ENCODE assay signal across 8 cellular contexts in the genomic region with DNA sequence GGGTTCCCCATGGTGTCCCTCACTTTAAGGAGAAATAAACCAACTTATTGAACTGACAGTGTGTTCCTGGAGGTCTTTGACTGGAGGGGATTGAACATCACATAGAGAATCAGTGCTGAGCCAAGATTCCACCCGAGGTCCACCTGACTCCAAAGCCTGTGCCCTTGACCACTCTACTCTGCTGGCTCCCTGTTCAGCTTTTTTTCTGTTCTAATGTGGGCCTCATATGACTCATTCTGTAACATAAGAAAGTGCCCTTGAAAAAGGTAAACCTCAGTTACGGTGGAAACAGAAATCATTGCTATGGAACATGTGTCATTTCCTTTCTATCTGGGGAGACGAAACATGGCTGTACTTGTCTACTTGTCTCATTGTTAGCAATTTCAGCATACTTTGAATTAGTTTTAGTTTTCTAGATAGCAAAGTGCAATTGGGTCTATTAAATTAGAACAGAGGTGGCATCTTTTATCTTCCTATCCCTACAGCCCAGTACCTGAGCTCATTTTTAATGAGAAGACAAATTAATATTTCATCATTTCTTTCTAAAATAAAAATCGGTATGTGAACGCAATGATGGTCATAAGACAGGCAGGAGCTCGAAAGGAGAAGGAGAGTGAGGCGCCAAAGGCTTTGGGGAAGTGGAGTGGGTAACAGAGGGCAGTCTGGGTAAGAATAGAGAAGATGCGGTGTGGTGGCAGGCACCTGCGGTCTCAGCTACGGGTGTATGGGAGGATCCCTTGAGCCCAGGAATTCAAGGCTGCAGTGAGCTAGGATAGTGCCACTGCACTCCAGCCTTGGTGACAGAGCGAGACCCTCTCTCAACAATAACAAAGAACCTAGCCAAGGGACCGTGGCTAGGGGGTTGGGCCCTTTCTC. TPM values are rescaled to one million over a fixed set of nuclear protein-coding genes. Genes with fewer than 3 reads are reported as not detected.
DNase-seq lines count a peak whose midpoint lies in the region; ATAC-seq and TF ChIP-seq lines count a peak whose summit lies in the region.

No MANE protein-coding gene starts in this region.

- H3K27me3 ChIP-seq in GM06990 (replicated peaks; ENCODE audit: control insufficient read depth, insufficient read depth, low read length), result no peaks in the 10 kb centered on the region

- H3K4me1 Mint-ChIP-seq in activated T-helper 1 cell treated with anti-CD3 and anti-CD28 coated beads, Interleukin-12 subunit alpha, Interleukin-12 subunit beta, Interleukin-2, Interleukin-4 antibody, amounts not matched to agents 30 ng/mL and 10 ng/mL and 1 ng/mL, durations not matched to agents 14 hours and 24 hours and 36 hours (ENCODE audit: low read depth), result peaks cover 38% of the 10 kb centered on the region

- peak; percentile 64 for ATAC-seq in GM21423 (IDR thresholded peaks at IDR 0.05; ENCODE audit: unreplicated experiment)
- ATAC-seq in HG03521 (IDR thresholded peaks at IDR 0.05; ENCODE audit: unreplicated experiment), result peak; percentile 61
- no peak for ATAC-seq in left ventricle myocardium superior

- H3K27ac Mint-ChIP-seq in activated T-helper 1 cell treated with anti-CD3 and anti-CD28 coated beads, Interleukin-12 subunit alpha, Interleukin-12 subunit beta, Interleukin-2, Interleukin-4 antibody, amounts not matched to agents 30 ng/mL and 10 ng/mL and 1 ng/mL, durations not matched to agents 14 hours and 24 hours and 36 hours, result peak overlapping the region; percentile 84

- H3K36me3 ChIP-seq in GM06990 (ENCODE audit: control insufficient read depth, insufficient read depth, low read length), result no peaks in the 10 kb centered on the region; the same call in 1 of the 2 replicates

- H3K9me3 Mint-ChIP-seq in activated T-helper 1 cell treated with anti-CD3 and anti-CD28 coated beads, Interleukin-12 subunit alpha, Interleukin-12 subunit beta, Interleukin-2, Interleukin-4 antibody, amounts not matched to agents 30 ng/mL and 10 ng/mL and 1 ng/mL, durations not matched to agents 14 hours and 24 hours and 36 hours, result no peaks in the 10 kb centered on the region

- intact Hi-C loops in activated T-helper 1 cell treated with anti-CD3 and anti-CD28 coated beads, Interleukin-12 subunit alpha, Interleukin-12 subunit beta, Interleukin-2, Interleukin-4 antibody, amounts not matched to agents 30 ng/mL and 10 ng/mL and 1 ng/mL, durations not matched to agents 14 hours and 24 hours and 36 hours (cut with micrococcal nuclease), result loop anchor here (1.0 to 10.0 kb wide), 16 partner anchors 28 to 1573 kb away; a partner anchor contains a TSS
- intact Hi-C loops in left ventricle myocardium superior (cut with micrococcal nuclease), result no loop called here

- H3K4me3 Mint-ChIP-seq in activated T-helper 1 cell treated with anti-CD3 and anti-CD28 coated beads, Interleukin-12 subunit alpha, Interleukin-12 subunit beta, Interleukin-2, Interleukin-4 antibody, amounts not matched to agents 30 ng/mL and 10 ng/mL and 1 ng/mL, durations not matched to agents 14 hours and 24 hours and 36 hours, result peak overlapping the region; percentile 91

- H3K36me3 Mint-ChIP-seq in activated T-helper 1 cell treated with anti-CD3 and anti-CD28 coated beads, Interleukin-12 subunit alpha, Interleukin-12 subunit beta, Interleukin-2, Interleukin-4 antibody, amounts not matched to agents 30 ng/mL and 10 ng/mL and 1 ng/mL, durations not matched to agents 14 hours and 24 hours and 36 hours (ENCODE audit: low read depth), result peaks cover 7% of the 10 kb centered on the region

- peak overlapping the region; percentile 93 for H3K4me3 ChIP-seq in GM06990 (replicated peaks; ENCODE audit: low read depth, low read length)

- DNase-seq in GM06990 (ENCODE audit: extremely low read depth, insufficient read length) (peak; percentile 78), kidney tubule cell (ENCODE audit: low spot score) (peak; percentile 92), DMS114 treated with DMSO at 0.1 percent for 48 hours (lab: John Stamatoyannopoulos, UW; ENCODE audit: unreplicated experiment) (no peak), left ventricle myocardium superior (no peak), DMS 273 treated with DMSO at 0.1 percent for 48 hours (lab: John Stamatoyannopoulos, UW) (no peak)
- peak; percentile 17 for DNase-seq in activated T-helper 1 cell treated with anti-CD3 and anti-CD28 coated beads, Interleukin-12 subunit alpha, Interleukin-12 subunit beta, Interleukin-2, Interleukin-4 antibody, amounts not matched to agents 30 ng/mL and 10 ng/mL and 1 ng/mL, durations not matched to agents 14 hours and 24 hours and 36 hours (ENCODE audit: low spot score)

- no peak for TF ChIP-seq CTCF in GM06990 (IDR thresholded peaks at IDR 0.05; ENCODE audit: insufficient read depth, low read length, poor library complexity, severe bottlenecking)

- peaks cover 37% of the 10 kb centered on the region for H3K27me3 Mint-ChIP-seq in activated T-helper 1 cell treated with anti-CD3 and anti-CD28 coated beads, Interleukin-12 subunit alpha, Interleukin-12 subunit beta, Interleukin-2, Interleukin-4 antibody, amounts not matched to agents 30 ng/mL and 10 ng/mL and 1 ng/mL, durations not matched to agents 14 hours and 24 hours and 36 hours (ENCODE audit: insufficient read depth)

RNA-seq across cellular contexts. Expression of a gene that starts 1.5 kb away (rescaled TPM):
- total RNA-seq in activated T-helper 1 cell treated with anti-CD3 and anti-CD28 coated beads, Interleukin-12 subunit alpha, Interleukin-12 subunit beta, Interleukin-2, Interleukin-4 antibody, amounts not matched to agents 30 ng/mL and 10 ng/mL and 1 ng/mL, durations not matched to agents 14 hours and 24 hours and 36 hours, result 10.6 and 11.0 TPM in 2 replicates
- 5.3 TPM for total RNA-seq in left ventricle myocardium superior

Comparison
In these comparisons a context has a peak if more than half of its experiments do, and no peak if none do; other contexts are left out.
1. DNase-seq: peak in GM06990 (single experiment), activated T-helper 1 cell treated with anti-CD3 and anti-CD28 coated beads, Interleukin-12 subunit alpha, Interleukin-12 subunit beta, Interleukin-2, Interleukin-4 antibody, amounts not matched to agents 30 ng/mL and 10 ng/mL and 1 ng/mL, durations not matched to agents 14 hours and 24 hours and 36 hours (single experiment) and kidney tubule cell (single experiment); none in DMS114 treated with DMSO at 0.1 percent for 48 hours (single experiment), left ventricle myocardium superior (single experiment) and DMS 273 treated with DMSO at 0.1 percent for 48 hours (single experiment).